ENCODE assay signal across 8 cellular contexts in genomic region chr17:3535253-3535995, GRCh38. TPM values are rescaled to one million over a fixed set of nuclear protein-coding genes. Genes with fewer than 3 reads are reported as not detected.
DNase-seq lines count a peak whose midpoint lies in the region; ATAC-seq, FAIRE-seq and TF ChIP-seq lines count a peak whose summit lies in the region.

No MANE protein-coding gene starts in this region.

- no peaks in the 10 kb centered on the region for H4K20me1 ChIP-seq in neural cell (ENCODE audit: insufficient read depth)

- peak; percentile 61 for FAIRE-seq in GM18507 (lab: Jason Lieb, UNC)

- H2AFZ ChIP-seq in neural cell (ENCODE audit: low read depth, low read length), result peak overlapping the region; percentile 40

- 1 to 7% (median 3%) methylated on average over 16 to 44 of the region's 44 CpGs for WGBS in stomach, 5 donors

- DNase-seq in GM18507 (ENCODE audit: extremely low spot score, insufficient read length, low read depth) (peak; percentile 64), NOMO-1 (lab: John Stamatoyannopoulos, UW; ENCODE audit: unreplicated experiment in 2 of 2) (peak; percentile 40 to 41), foreskin fibroblast (peak; percentile 51 to 81), stomach (peak; percentile 50), NCI-H1436 treated with DMSO at 0.1 percent for 48 hours (lab: John Stamatoyannopoulos, UW) (no peak)
- DNase-seq in activated effector memory CD4-positive, alpha-beta T cell treated with anti-CD3 and anti-CD28 coated beads, Interleukin-2, amount 50 U/mL, for 16 hours, result peak; percentile 80

- ATAC-seq in GM19455 (IDR thresholded peaks at IDR 0.05; ENCODE audit: unreplicated experiment), result no peak

- H3F3A ChIP-seq in neural cell (ENCODE audit: insufficient read depth, low read length, poor library complexity, severe bottlenecking), result no peaks in the 10 kb centered on the region

- H3K9me3 ChIP-seq in neural cell (ENCODE audit: low read length) (no peaks in the 10 kb centered on the region), stomach (no peaks in the 10 kb centered on the region)

- H3K9me2 ChIP-seq in neural cell (ENCODE audit: insufficient read depth, low read length), result no peaks in the 10 kb centered on the region

- intact Hi-C loops in stomach (cut with DNase I; ENCODE audit: low total_unique reads), result no loop called here

- H3K27ac ChIP-seq in neural cell (ENCODE audit: low read length) (no peak overlapping the region), stomach (peak overlapping the region in 3 of 5 donors; percentile 53 to 70 (median 67))

- no peak for TF ChIP-seq POLR2A in stomach (IDR thresholded peaks at IDR 0.05)

- no peaks in the 10 kb centered on the region for H3K36me3 ChIP-seq in neural cell (ENCODE audit: insufficient read depth, low read length)
- no peaks in the 10 kb centered on the region for H3K36me3 ChIP-seq in stomach

- H3K4me1 ChIP-seq in stomach, result peaks cover 2 to 26% (median 10%) of the 10 kb centered on the region in 4 donors

- TF ChIP-seq EP300 in neural cell (conservative IDR thresholded peaks at IDR 0.05; ENCODE audit: poor library complexity, severe bottlenecking) (no peak), stomach (IDR thresholded peaks at IDR 0.05) (no peak)

- no peaks in the 10 kb centered on the region for H3K79me2 ChIP-seq in neural cell (replicated peaks; ENCODE audit: insufficient read depth, low read length)

- H3K27me3 ChIP-seq in neural cell (ENCODE audit: insufficient read depth, low read depth, low read length) (no peaks in the 10 kb centered on the region), stomach (peaks cover 0 to 31% (median 7%) of the 10 kb centered on the region in 3 donors)

- no peak for TF ChIP-seq RAD21 in neural cell (conservative IDR thresholded peaks at IDR 0.05)

- no peak overlapping the region for H3K9ac ChIP-seq in neural cell (ENCODE audit: low read length)

- H3K4me3 ChIP-seq in foreskin fibroblast (ENCODE audit: low read depth in 1 of 2, low read length in 2 of 2), result peak overlapping the region; percentile 42 to 46
- peak overlapping the region; percentile 45 for H3K4me3 ChIP-seq in neural cell (ENCODE audit: low read length)
- peak overlapping the region; percentile 31 to 37 (median 34) for H3K4me3 ChIP-seq in stomach

- no peak overlapping the region for H3K4me2 ChIP-seq in neural cell (ENCODE audit: low read length)

- TF ChIP-seq CTCF in foreskin fibroblast (IDR thresholded peaks at IDR 0.05; ENCODE audit: low read depth, low read length), result peak; percentile 70
- TF ChIP-seq CTCF in neural cell (IDR thresholded peaks at IDR 0.05; ENCODE audit: poor library complexity, severe bottlenecking), result peak; percentile 55
- TF ChIP-seq CTCF in stomach (IDR thresholded peaks at IDR 0.05), result peak in 5 of 7 experiments; percentile 47 to 67 (median 55)

TF ChIP-seq in neural cell, 6 proteins besides CTCF, POLR2A, EP300 and RAD21:
- no peak for TF ChIP-seq REST (IDR thresholded peaks at IDR 0.05; ENCODE audit: borderline replicate concordance)
- no peak for TF ChIP-seq MXI1 (conservative IDR thresholded peaks at IDR 0.05; ENCODE audit: poor library complexity, severe bottlenecking)
- no peak for TF ChIP-seq EZH2 (IDR thresholded peaks at IDR 0.05; ENCODE audit: borderline replicate concordance, insufficient read depth, low read length, poor library complexity, severe bottlenecking)
- TF ChIP-seq SMC3 (conservative IDR thresholded peaks at IDR 0.05; ENCODE audit: poor library complexity), result no peak
- TF ChIP-seq POLR2AphosphoS5 (IDR thresholded peaks at IDR 0.05), result no peak
- TF ChIP-seq TAF1 (IDR thresholded peaks at IDR 0.05; ENCODE audit: low read depth), result no peak
TF ChIP-seq in neural cell: peak in this region for 0.

RNA-seq across cellular contexts. Expression of gene TRPV3, which starts 22.2 kb away (rescaled TPM):
- polyA plus RNA-seq in neural cell, result 0.19 TPM in 1 of 2 replicates, not detected in the other
- not detected in 2 replicates for polyA minus RNA-seq in neural cell
- 1 to 10 TPM in 3 of 5 donors, under 1 TPM in 2; under 0.01 to 6.7 (median 1.2) TPM for total RNA-seq in stomach
- polyA plus RNA-seq in stomach, result under 1 TPM in 2 of 3 donors, not detected in 1; 0.25 to 0.33 TPM

RNA-seq across cellular contexts. Expression of gene ASPA, which starts 59.6 kb away (rescaled TPM):
- 0.24 TPM in 1 of 2 replicates, not detected in the other for polyA plus RNA-seq in neural cell
- polyA minus RNA-seq in neural cell, result not detected in 2 replicates
- total RNA-seq in stomach, result 1 to 10 TPM in 4 of 5 donors, not detected in 1; 2.7 to 7.3 (median 4.7) TPM
- 1 to 10 TPM in 2 of 3 donors, under 1 TPM in 1; 0.53 to 3.1 (median 2.2) TPM for polyA plus RNA-seq in stomach
